In the genomic region with DNA sequence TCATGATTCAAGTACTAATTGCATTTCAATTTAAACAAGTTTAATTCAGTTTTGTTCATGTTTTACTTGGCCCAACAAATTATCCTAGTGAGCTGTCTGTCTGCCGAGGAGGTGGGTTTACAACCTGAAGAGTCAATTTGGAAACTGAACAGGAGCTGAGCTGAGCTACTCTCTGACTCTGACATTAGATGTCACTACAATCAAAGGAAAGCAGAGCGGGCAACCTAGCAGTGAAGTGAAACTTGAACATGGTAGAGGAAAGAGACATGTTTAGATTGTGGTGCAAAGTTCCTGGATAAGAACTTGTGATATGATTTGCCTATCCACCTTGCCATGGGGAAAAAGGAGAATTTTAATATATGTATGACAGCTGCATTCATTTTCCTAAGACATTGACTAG, we compare ENCODE assay signal across 9 cellular contexts. TPM values are rescaled to one million over a fixed set of nuclear protein-coding genes. Genes with fewer than 3 reads are reported as not detected.
DNase-seq lines count a peak whose midpoint lies in the region; ATAC-seq and TF ChIP-seq lines count a peak whose summit lies in the region.
"Had no signal": no experiment of that assay in that cellular context is flagged by ENCODE, and none has a peak within 500 bp of the region (broad histone marks: within the 10 kb centered on the region; RNA-seq: fewer than 3 reads in every experiment).

No MANE protein-coding gene starts in this region.

- intact Hi-C loops in CD4-positive, alpha-beta memory T cell (cut with micrococcal nuclease) = loop anchor here (1.0 to 10.0 kb wide), 2 partner anchors 27 to 1773 kb away; no protein-coding TSS in a partner anchor

- H3K9me3 Mint-ChIP-seq in CD4-positive, alpha-beta memory T cell = no peaks in the 10 kb centered on the region
- H3K9me3 Mint-ChIP-seq in progenitor cell of endocrine pancreas (ENCODE audit: low read depth) = peaks cover 7% of the 10 kb centered on the region

- H3K4me1 ChIP-seq in CD4-positive, alpha-beta memory T cell (ENCODE audit: insufficient read depth, low read length) = no peaks in the 10 kb centered on the region
- H3K4me1 ChIP-seq: SJSA1 had no signal

- no peak overlapping the region for H3K27ac Mint-ChIP-seq in CD4-positive, alpha-beta memory T cell
- no peak overlapping the region for H3K27ac Mint-ChIP-seq in progenitor cell of endocrine pancreas

- peak in 4 of 5 donors; percentile 24 to 39 (median 34) for DNase-seq in CD4-positive, alpha-beta memory T cell
- DNase-seq in SK-MEL-5 (ENCODE audit: low read depth, low spot score) = peak; percentile 82
- DNase-seq in foreskin fibroblast = peak; percentile 33 to 70
- no peak for DNase-seq in progenitor cell of endocrine pancreas (ENCODE audit: low spot score, unreplicated experiment)
- DNase-seq in retina = no peak

- TF ChIP-seq CTCF in foreskin fibroblast (IDR thresholded peaks at IDR 0.05; ENCODE audit: low read depth, low read length) = peak; percentile 57
- TF ChIP-seq CTCF in progenitor cell of endocrine pancreas (IDR thresholded peaks at IDR 0.05; ENCODE audit: unreplicated experiment) = peak; percentile 61

- POLR2A ChIA-PET in CD4-positive, alpha-beta memory T cell (lab: Charles Lee; ENCODE audit: partially characterized antibody) = no interaction called here

- CTCF ChIA-PET in CD4-positive, alpha-beta memory T cell (lab: Charles Lee; ENCODE audit: partially characterized antibody) = interaction anchor here (0.8 to 1.5 kb wide), 6 partner anchors 12 to 30 kb away, joined by 3 to 11 read pairs (median 4); no protein-coding TSS in a partner anchor

- peak; percentile 74 for ATAC-seq in GM18519 (IDR thresholded peaks at IDR 0.05; ENCODE audit: low FRiP score, unreplicated experiment)
- ATAC-seq in HG03159 (IDR thresholded peaks at IDR 0.05; ENCODE audit: unreplicated experiment) = no peak

- H3K4me3 ChIP-seq in CD4-positive, alpha-beta memory T cell (ENCODE audit: low read length in 2 of 2) = no peak overlapping the region
- H3K4me3 ChIP-seq in foreskin fibroblast (ENCODE audit: low read depth in 1 of 2, low read length in 2 of 2) = no peak overlapping the region
- H3K4me3 ChIP-seq: SJSA1 had no signal

- TF ChIP-seq EP300 in Ishikawa (IDR thresholded peaks at IDR 0.05; ENCODE audit: borderline replicate concordance) = no peak

- peaks cover 9 to 18% (median 12%) of the 10 kb centered on the region in 4 donors for H3K4me1 Mint-ChIP-seq in CD4-positive, alpha-beta memory T cell
- H3K4me1 Mint-ChIP-seq in progenitor cell of endocrine pancreas (ENCODE audit: low read depth) = peaks cover 27% of the 10 kb centered on the region

- H3K27ac ChIP-seq in CD4-positive, alpha-beta memory T cell (ENCODE audit: low read depth, low read length) = no peak overlapping the region
- H3K27ac ChIP-seq: SJSA1 had no signal

- TF ChIP-seq RAD21 in Ishikawa (IDR thresholded peaks at IDR 0.05; ENCODE audit: low read depth) = peak; percentile 93

- peaks cover 1 to 3% of the 10 kb centered on the region in 2 donors for H3K27me3 Mint-ChIP-seq in CD4-positive, alpha-beta memory T cell
- no peaks in the 10 kb centered on the region for H3K27me3 Mint-ChIP-seq in progenitor cell of endocrine pancreas

- no peaks in the 10 kb centered on the region for H3K36me3 ChIP-seq in CD4-positive, alpha-beta memory T cell (ENCODE audit: insufficient read depth, low read length)
- H3K36me3 ChIP-seq: SJSA1 had no signal

- H3K9me3 ChIP-seq in CD4-positive, alpha-beta memory T cell (ENCODE audit: control insufficient read depth in 1 of 2, low read length in 2 of 2) = no peaks in the 10 kb centered on the region
- H3K9me3 ChIP-seq: SJSA1 had no signal

- H3K36me3 Mint-ChIP-seq in CD4-positive, alpha-beta memory T cell = no peaks in the 10 kb centered on the region
- H3K36me3 Mint-ChIP-seq in progenitor cell of endocrine pancreas (ENCODE audit: insufficient read depth) = no peaks in the 10 kb centered on the region

- in situ Hi-C loops in SK-MEL-5 (cut with HindIII; ENCODE audit: low pct_unique_long_range_greater_than_20kb, low sequenced_read_pairs) = no loop called here

- no peak overlapping the region for H3K4me3 Mint-ChIP-seq in CD4-positive, alpha-beta memory T cell
- H3K4me3 Mint-ChIP-seq in progenitor cell of endocrine pancreas (ENCODE audit: low read depth) = no peak overlapping the region

- no peaks in the 10 kb centered on the region for H3K27me3 ChIP-seq in CD4-positive, alpha-beta memory T cell (ENCODE audit: insufficient read depth, low read length)
- H3K27me3 ChIP-seq: SJSA1 had no signal

TF ChIP-seq in Ishikawa, 13 proteins besides CTCF, POLR2A, EP300 and RAD21:
- no peak for TF ChIP-seq NFIC (IDR thresholded peaks at IDR 0.05)
- no peak for TF ChIP-seq TEAD4 (IDR thresholded peaks at IDR 0.05)
- TF ChIP-seq CEBPB (IDR thresholded peaks at IDR 0.05) = no peak
- TF ChIP-seq, protein P1, sequence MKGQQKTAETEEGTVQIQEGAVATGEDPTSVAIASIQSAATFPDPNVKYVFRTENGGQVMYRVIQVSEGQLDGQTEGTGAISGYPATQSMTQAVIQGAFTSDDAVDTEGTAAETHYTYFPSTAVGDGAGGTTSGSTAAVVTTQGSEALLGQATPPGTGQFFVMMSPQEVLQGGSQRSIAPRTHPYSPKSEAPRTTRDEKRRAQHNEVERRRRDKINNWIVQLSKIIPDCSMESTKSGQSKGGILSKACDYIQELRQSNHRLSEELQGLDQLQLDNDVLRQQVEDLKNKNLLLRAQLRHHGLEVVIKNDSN (IDR thresholded peaks at IDR 0.05) = no peak
- no peak for TF ChIP-seq YY1 (IDR thresholded peaks at IDR 0.05; ENCODE audit: low read depth)
- no peak for TF ChIP-seq TAF1 (IDR thresholded peaks at IDR 0.05; ENCODE audit: low read depth)
- no peak for TF ChIP-seq FOXM1 (IDR thresholded peaks at IDR 0.05; ENCODE audit: borderline replicate concordance, low read depth)
- TF ChIP-seq TCF12 (IDR thresholded peaks at IDR 0.05; ENCODE audit: low read depth) = no peak

RNA-seq across cellular contexts. Expression of a gene that starts 9.6 kb away (rescaled TPM):
- not detected for total RNA-seq in CD4-positive, alpha-beta memory T cell
- polyA plus RNA-seq in CD4-positive, alpha-beta memory T cell = not detected
- not detected in 2 replicates for total RNA-seq in SK-MEL-5 (2014; rRNA removed; shearing (Covaris generic))
- polyA plus RNA-seq in SK-MEL-5 (2015; cell fraction: cytosol; rRNA removed) = not detected in 2 replicates
- not detected in 2 replicates for polyA plus RNA-seq in SK-MEL-5 (2015; cell fraction: nucleus; rRNA removed)
- 5.8 and 13.3 TPM in 2 replicates for total RNA-seq in progenitor cell of endocrine pancreas
- total RNA-seq: SJSA1 had no signal

Comparison
In these comparisons a context has a peak if more than half of its experiments do, and no peak if none do; other contexts are left out.
1. DNase-seq: peak in CD4-positive, alpha-beta memory T cell (4 of 5), SK-MEL-5 (single experiment) and foreskin fibroblast (2 of 2); none in progenitor cell of endocrine pancreas (single experiment) and retina (single experiment).